Comparison of ENCODE assay signal across 8 cellular contexts in the genomic region with DNA sequence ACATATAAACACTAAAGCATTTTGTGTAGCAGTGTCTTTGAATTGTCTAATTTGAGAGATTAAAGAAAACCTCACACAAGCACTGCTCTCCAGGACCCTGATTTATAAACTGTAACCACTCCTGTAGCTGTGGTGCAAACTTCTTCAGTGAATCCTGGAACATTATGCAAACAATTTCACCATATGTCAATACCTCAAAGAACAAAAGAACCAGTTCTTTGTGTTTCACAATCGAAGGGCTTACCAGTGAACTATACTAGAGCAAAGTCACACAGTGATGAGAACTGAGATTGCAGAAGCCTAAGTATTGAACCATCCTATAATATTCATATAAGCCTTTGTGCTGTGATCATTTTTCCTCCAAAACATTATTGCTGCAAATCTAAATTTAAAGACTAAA. TPM values are rescaled to one million over a fixed set of nuclear protein-coding genes. Genes with fewer than 3 reads are reported as not detected.
DNase-seq lines count a peak whose midpoint lies in the region; ATAC-seq and TF ChIP-seq lines count a peak whose summit lies in the region.

No MANE protein-coding gene starts in this region.

- intact Hi-C loops in sciatic nerve (cut with DNase I) = no loop called here

- DNase-seq in SHP77 (lab: John Stamatoyannopoulos, UW) (peak; percentile 1 to 5), SHP77 treated with DMSO at 0.1 percent for 48 hours (lab: John Stamatoyannopoulos, UW) (no peak), skeletal muscle cell (ENCODE audit: low read depth) (peak; percentile 80), Ammon's horn (ENCODE audit: low spot score) (no peak), sciatic nerve (ENCODE audit: low spot score) (no peak)
- DNase-seq in Jurkat, Clone E6-1 (ENCODE audit: low read depth, low spot score) = peak; percentile 60

- H3K4me3 ChIP-seq in Jurkat, Clone E6-1 (ENCODE audit: low read length) = no peak overlapping the region
- H3K4me3 ChIP-seq in skeletal muscle cell (ENCODE audit: low read depth, low read length) = no peak overlapping the region

- no peak for TF ChIP-seq POLR2A in GM18505 (IDR thresholded peaks at IDR 0.05; ENCODE audit: borderline replicate concordance, extremely low read depth, insufficient read depth, insufficient read length)

- ATAC-seq in esophagus mucosa (peak; percentile 90), sciatic nerve (no peak), GM18505 (IDR thresholded peaks at IDR 0.05; ENCODE audit: unreplicated experiment) (no peak)

RNA-seq across cellular contexts. Expression of gene DPH5, which starts 21.5 kb away (rescaled TPM):
- 57.8 TPM for polyA plus RNA-seq in Jurkat, Clone E6-1 (2012; ENCODE audit: insufficient read depth, insufficient read length)
- total RNA-seq in esophagus mucosa (19.0 TPM), sciatic nerve (26.0 TPM)

Comparison
In these comparisons a context has a peak if more than half of its experiments do, and no peak if none do; other contexts are left out.
1. DNase-seq: peak in SHP77 (2 of 2), Jurkat, Clone E6-1 (single experiment) and skeletal muscle cell (single experiment); none in SHP77 treated with DMSO at 0.1 percent for 48 hours (single experiment), Ammon's horn (single experiment) and sciatic nerve (single experiment).